ENCODE assay signal across 1 cellular context in genomic region chr20:44883214-44883902, GRCh38.
TF ChIP-seq lines count a peak whose summit lies in the region.

No MANE protein-coding gene starts in this region.

TF ChIP-seq in HepG2, 621 proteins besides CTCF, POLR2A, EP300 and RAD21:
- TF ChIP-seq CREB1 (IDR thresholded peaks at IDR 0.05) (0 out of 2 replicates have a peak, but pooled peaks have one; percentile 37), CREB1 (CRISPR knock-in tag; IDR thresholded peaks at IDR 0.05) (no peak), SNAPC5 (CRISPR knock-in tag; IDR thresholded peaks at IDR 0.05; ENCODE audit: borderline replicate concordance) (no peak), GABPA (IDR thresholded peaks at IDR 0.05; ENCODE audit: low read depth, low read length) (no peak), GABPA (CRISPR knock-in tag; IDR thresholded peaks at IDR 0.05; ENCODE audit: low read depth) (no peak), DMTF1 (CRISPR knock-in tag; IDR thresholded peaks at IDR 0.05) (no peak), ZBTB21 (CRISPR knock-in tag; IDR thresholded peaks at IDR 0.05) (peak; percentile 85; the same call in 1 of the 2 replicates), ZNF12 (CRISPR knock-in tag; IDR thresholded peaks at IDR 0.05) (no peak), JDP2 (CRISPR knock-in tag; IDR thresholded peaks at IDR 0.05; ENCODE audit: borderline replicate concordance) (no peak), ZNF7 (CRISPR knock-in tag; IDR thresholded peaks at IDR 0.05) (peak; percentile 98), ZSCAN12 (CRISPR knock-in tag; IDR thresholded peaks at IDR 0.05) (no peak), ZFP37 (CRISPR knock-in tag; IDR thresholded peaks at IDR 0.05; ENCODE audit: borderline replicate concordance) (no peak), STAT5B (CRISPR knock-in tag; IDR thresholded peaks at IDR 0.05) (no peak), TRIM24 (CRISPR knock-in tag; IDR thresholded peaks at IDR 0.05) (0 out of 2 replicates have a peak, but pooled peaks have one; percentile 21), SMAD3 (CRISPR knock-in tag; IDR thresholded peaks at IDR 0.05) (no peak), ATF7 (IDR thresholded peaks at IDR 0.05) (no peak), ATF7 (CRISPR knock-in tag; IDR thresholded peaks at IDR 0.05) (no peak), ZNF724P (CRISPR knock-in tag; IDR thresholded peaks at IDR 0.05; ENCODE audit: borderline replicate concordance) (no peak)
- TF ChIP-seq, protein P1, sequence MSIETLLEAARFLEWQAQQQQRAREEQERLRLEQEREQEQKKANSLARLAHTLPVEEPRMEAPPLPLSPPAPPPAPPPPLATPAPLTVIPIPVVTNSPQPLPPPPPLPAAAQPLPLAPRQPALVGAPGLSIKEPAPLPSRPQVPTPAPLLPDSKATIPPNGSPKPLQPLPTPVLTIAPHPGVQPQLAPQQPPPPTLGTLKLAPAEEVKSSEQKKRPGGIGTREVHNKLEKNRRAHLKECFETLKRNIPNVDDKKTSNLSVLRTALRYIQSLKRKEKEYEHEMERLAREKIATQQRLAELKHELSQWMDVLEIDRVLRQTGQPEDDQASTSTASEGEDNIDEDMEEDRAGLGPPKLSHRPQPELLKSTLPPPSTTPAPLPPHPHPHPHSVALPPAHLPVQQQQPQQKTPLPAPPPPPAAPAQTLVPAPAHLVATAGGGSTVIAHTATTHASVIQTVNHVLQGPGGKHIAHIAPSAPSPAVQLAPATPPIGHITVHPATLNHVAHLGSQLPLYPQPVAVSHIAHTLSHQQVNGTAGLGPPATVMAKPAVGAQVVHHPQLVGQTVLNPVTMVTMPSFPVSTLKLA (IDR thresholded peaks at IDR 0.05) = peak; percentile 24; the same call in 1 of the 2 replicates
- TF ChIP-seq, protein P2, sequence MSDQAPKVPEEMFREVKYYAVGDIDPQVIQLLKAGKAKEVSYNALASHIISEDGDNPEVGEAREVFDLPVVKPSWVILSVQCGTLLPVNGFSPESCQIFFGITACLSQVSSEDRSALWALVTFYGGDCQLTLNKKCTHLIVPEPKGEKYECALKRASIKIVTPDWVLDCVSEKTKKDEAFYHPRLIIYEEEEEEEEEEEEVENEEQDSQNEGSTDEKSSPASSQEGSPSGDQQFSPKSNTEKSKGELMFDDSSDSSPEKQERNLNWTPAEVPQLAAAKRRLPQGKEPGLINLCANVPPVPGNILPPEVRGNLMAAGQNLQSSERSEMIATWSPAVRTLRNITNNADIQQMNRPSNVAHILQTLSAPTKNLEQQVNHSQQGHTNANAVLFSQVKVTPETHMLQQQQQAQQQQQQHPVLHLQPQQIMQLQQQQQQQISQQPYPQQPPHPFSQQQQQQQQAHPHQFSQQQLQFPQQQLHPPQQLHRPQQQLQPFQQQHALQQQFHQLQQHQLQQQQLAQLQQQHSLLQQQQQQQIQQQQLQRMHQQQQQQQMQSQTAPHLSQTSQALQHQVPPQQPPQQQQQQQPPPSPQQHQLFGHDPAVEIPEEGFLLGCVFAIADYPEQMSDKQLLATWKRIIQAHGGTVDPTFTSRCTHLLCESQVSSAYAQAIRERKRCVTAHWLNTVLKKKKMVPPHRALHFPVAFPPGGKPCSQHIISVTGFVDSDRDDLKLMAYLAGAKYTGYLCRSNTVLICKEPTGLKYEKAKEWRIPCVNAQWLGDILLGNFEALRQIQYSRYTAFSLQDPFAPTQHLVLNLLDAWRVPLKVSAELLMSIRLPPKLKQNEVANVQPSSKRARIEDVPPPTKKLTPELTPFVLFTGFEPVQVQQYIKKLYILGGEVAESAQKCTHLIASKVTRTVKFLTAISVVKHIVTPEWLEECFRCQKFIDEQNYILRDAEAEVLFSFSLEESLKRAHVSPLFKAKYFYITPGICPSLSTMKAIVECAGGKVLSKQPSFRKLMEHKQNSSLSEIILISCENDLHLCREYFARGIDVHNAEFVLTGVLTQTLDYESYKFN (CRISPR knock-in tag; conservative IDR thresholded peaks at IDR 0.05) = no peak
- TF ChIP-seq, protein P3, sequence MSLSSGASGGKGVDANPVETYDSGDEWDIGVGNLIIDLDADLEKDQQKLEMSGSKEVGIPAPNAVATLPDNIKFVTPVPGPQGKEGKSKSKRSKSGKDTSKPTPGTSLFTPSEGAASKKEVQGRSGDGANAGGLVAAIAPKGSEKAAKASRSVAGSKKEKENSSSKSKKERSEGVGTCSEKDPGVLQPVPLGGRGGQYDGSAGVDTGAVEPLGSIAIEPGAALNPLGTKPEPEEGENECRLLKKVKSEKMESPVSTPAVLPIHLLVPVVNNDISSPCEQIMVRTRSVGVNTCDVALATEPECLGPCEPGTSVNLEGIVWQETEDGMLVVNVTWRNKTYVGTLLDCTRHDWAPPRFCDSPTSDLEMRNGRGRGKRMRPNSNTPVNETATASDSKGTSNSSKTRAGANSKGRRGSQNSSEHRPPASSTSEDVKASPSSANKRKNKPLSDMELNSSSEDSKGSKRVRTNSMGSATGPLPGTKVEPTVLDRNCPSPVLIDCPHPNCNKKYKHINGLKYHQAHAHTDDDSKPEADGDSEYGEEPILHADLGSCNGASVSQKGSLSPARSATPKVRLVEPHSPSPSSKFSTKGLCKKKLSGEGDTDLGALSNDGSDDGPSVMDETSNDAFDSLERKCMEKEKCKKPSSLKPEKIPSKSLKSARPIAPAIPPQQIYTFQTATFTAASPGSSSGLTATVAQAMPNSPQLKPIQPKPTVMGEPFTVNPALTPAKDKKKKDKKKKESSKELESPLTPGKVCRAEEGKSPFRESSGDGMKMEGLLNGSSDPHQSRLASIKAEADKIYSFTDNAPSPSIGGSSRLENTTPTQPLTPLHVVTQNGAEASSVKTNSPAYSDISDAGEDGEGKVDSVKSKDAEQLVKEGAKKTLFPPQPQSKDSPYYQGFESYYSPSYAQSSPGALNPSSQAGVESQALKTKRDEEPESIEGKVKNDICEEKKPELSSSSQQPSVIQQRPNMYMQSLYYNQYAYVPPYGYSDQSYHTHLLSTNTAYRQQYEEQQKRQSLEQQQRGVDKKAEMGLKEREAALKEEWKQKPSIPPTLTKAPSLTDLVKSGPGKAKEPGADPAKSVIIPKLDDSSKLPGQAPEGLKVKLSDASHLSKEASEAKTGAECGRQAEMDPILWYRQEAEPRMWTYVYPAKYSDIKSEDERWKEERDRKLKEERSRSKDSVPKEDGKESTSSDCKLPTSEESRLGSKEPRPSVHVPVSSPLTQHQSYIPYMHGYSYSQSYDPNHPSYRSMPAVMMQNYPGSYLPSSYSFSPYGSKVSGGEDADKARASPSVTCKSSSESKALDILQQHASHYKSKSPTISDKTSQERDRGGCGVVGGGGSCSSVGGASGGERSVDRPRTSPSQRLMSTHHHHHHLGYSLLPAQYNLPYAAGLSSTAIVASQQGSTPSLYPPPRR (CRISPR knock-in tag; IDR thresholded peaks at IDR 0.05; ENCODE audit: borderline replicate concordance) = no peak
